In the genomic region with DNA sequence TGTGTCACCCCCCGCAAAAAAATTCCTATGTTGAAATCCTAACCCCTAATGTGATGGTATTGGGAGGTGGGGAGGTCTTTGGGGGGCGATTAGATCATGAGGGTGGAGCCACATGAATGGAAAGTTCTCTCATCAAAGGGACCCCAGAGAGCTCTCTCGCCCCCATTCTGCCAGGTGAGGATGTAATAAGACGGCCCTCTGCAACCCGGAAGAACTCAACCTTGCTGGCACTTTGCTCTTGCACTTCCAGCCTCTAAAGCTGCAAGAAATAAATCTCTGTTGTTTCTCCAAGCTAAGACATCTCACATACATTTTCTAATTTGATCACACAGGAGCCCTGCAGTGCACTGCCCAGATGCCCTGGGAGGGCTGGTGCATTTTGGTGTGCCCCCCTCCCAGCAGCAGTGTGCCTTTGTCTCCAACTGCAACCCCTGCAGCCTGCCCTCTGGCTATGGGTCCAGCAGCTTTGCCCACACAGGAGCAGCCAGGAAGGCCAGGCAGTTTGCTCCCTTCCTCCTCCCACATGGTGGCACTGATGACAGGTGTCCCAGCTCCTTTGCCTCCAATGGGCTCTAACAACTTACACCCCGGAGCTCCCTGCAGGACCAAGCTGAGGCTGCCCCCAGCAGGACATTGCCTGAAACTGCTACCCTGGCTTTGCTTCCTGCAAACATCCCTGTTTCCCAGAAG, we compare ENCODE assay signal across 9 cellular contexts. TPM values are rescaled to one million over a fixed set of nuclear protein-coding genes. Genes with fewer than 3 reads are reported as not detected.
A peak's percentile ranks its signal among the peaks of the same experiment; 100 is the strongest.
DNase-seq lines count a peak whose midpoint lies in the region; ATAC-seq and TF ChIP-seq lines count a peak whose summit lies in the region.
"Had no signal": no experiment of that assay in that cellular context is flagged by ENCODE, and none has a peak within 500 bp of the region (broad histone marks: within the 10 kb centered on the region; RNA-seq: fewer than 3 reads in every experiment).

No MANE protein-coding gene starts in this region.

- no peak overlapping the region for H3K4me3 Mint-ChIP-seq in activated naive CD4-positive, alpha-beta T cell treated with anti-CD3 and anti-CD28 coated beads, Interleukin-2, amount 10 ng/mL, durations not matched to agents 7 days and 5 days
- H3K4me3 Mint-ChIP-seq in progenitor cell of endocrine pancreas (ENCODE audit: low read depth) = no peak overlapping the region
- H3K4me3 Mint-ChIP-seq: activated naive CD4-positive, alpha-beta T cell treated with anti-CD3 and anti-CD28 coated beads, Interleukin-2, amount 50 U/mL, for 24 hours had no signal

- no peak overlapping the region for H3K27ac Mint-ChIP-seq in activated naive CD4-positive, alpha-beta T cell treated with anti-CD3 and anti-CD28 coated beads, Interleukin-2, amount 10 ng/mL, durations not matched to agents 7 days and 5 days
- no peak overlapping the region for H3K27ac Mint-ChIP-seq in progenitor cell of endocrine pancreas
- H3K27ac Mint-ChIP-seq: activated naive CD4-positive, alpha-beta T cell treated with anti-CD3 and anti-CD28 coated beads, Interleukin-2, amount 50 U/mL, for 24 hours had no signal

- no peaks in the 10 kb centered on the region for H3K36me3 Mint-ChIP-seq in activated naive CD4-positive, alpha-beta T cell treated with anti-CD3 and anti-CD28 coated beads, Interleukin-2, amount 10 ng/mL, durations not matched to agents 7 days and 5 days
- no peaks in the 10 kb centered on the region for H3K36me3 Mint-ChIP-seq in progenitor cell of endocrine pancreas (ENCODE audit: insufficient read depth)
- H3K36me3 Mint-ChIP-seq: activated naive CD4-positive, alpha-beta T cell treated with anti-CD3 and anti-CD28 coated beads, Interleukin-2, amount 50 U/mL, for 24 hours had no signal

- CTCF ChIA-PET in activated naive CD4-positive, alpha-beta T cell treated with anti-CD3 and anti-CD28 coated beads, Interleukin-2, amount 10 ng/mL, durations not matched to agents 7 days and 5 days (lab: Charles Lee) = interaction anchor here (0.6 to 10.8 kb wide), 12 partner anchors 8 to 325 kb away, joined by 3 to 98 read pairs (median 4); no protein-coding TSS in a partner anchor

- no peaks in the 10 kb centered on the region for H3K27me3 ChIP-seq in effector memory CD4-positive, alpha-beta T cell (replicated peaks; ENCODE audit: control insufficient read depth, insufficient read depth, low read length, poor library complexity, severe bottlenecking)

- no peaks in the 10 kb centered on the region for H3K36me3 ChIP-seq in effector memory CD4-positive, alpha-beta T cell (ENCODE audit: control insufficient read depth, insufficient read depth, low read length)

- H3K4me1 Mint-ChIP-seq in activated naive CD4-positive, alpha-beta T cell treated with anti-CD3 and anti-CD28 coated beads, Interleukin-2, amount 10 ng/mL, durations not matched to agents 7 days and 5 days = no peaks in the 10 kb centered on the region
- H3K4me1 Mint-ChIP-seq in progenitor cell of endocrine pancreas (ENCODE audit: low read depth) = peaks cover 25% of the 10 kb centered on the region

- no peaks in the 10 kb centered on the region for H3K4me1 ChIP-seq in effector memory CD4-positive, alpha-beta T cell (ENCODE audit: control insufficient read depth, insufficient read depth, low read length, poor library complexity, severe bottlenecking)

- H3K27me3 Mint-ChIP-seq in activated naive CD4-positive, alpha-beta T cell treated with anti-CD3 and anti-CD28 coated beads, Interleukin-2, amount 10 ng/mL, durations not matched to agents 7 days and 5 days = peaks cover 5% of the 10 kb centered on the region
- no peaks in the 10 kb centered on the region for H3K27me3 Mint-ChIP-seq in progenitor cell of endocrine pancreas
- H3K27me3 Mint-ChIP-seq: activated naive CD4-positive, alpha-beta T cell treated with anti-CD3 and anti-CD28 coated beads, Interleukin-2, amount 50 U/mL, for 24 hours had no signal

- H3K9me3 Mint-ChIP-seq in activated naive CD4-positive, alpha-beta T cell treated with anti-CD3 and anti-CD28 coated beads, Interleukin-2, amount 10 ng/mL, durations not matched to agents 7 days and 5 days = no peaks in the 10 kb centered on the region
- H3K9me3 Mint-ChIP-seq in progenitor cell of endocrine pancreas (ENCODE audit: low read depth) = no peaks in the 10 kb centered on the region
- H3K9me3 Mint-ChIP-seq: activated naive CD4-positive, alpha-beta T cell treated with anti-CD3 and anti-CD28 coated beads, Interleukin-2, amount 50 U/mL, for 24 hours had no signal

- ATAC-seq in GM21825 (IDR thresholded peaks at IDR 0.05; ENCODE audit: unreplicated experiment) = no peak

- peak; percentile 92 for TF ChIP-seq CTCF in foreskin fibroblast (IDR thresholded peaks at IDR 0.05; ENCODE audit: low read depth, low read length)
- peak; percentile 61 for TF ChIP-seq CTCF in progenitor cell of endocrine pancreas (IDR thresholded peaks at IDR 0.05; ENCODE audit: unreplicated experiment)

- peak; percentile 32 for DNase-seq in activated naive CD4-positive, alpha-beta T cell treated with anti-CD3 and anti-CD28 coated beads, Interleukin-2, amount 10 ng/mL, durations not matched to agents 7 days and 5 days
- DNase-seq in activated naive CD4-positive, alpha-beta T cell treated with anti-CD3 and anti-CD28 coated beads, Interleukin-2, amount 50 U/mL, for 16 hours = no peak
- DNase-seq in NCI-H128 (lab: John Stamatoyannopoulos, UW; ENCODE audit: unreplicated experiment) = peak; percentile 67
- peak; percentile 75 for DNase-seq in SW480 (ENCODE audit: low spot score)
- peak; percentile 62 to 87 for DNase-seq in foreskin fibroblast
- peak; percentile 22 for DNase-seq in progenitor cell of endocrine pancreas (ENCODE audit: low spot score, unreplicated experiment)
- no peak for DNase-seq in effector memory CD4-positive, alpha-beta T cell

- no peaks in the 10 kb centered on the region for H3K9me3 ChIP-seq in effector memory CD4-positive, alpha-beta T cell (ENCODE audit: control insufficient read depth, low read length)

- H3K4me3 ChIP-seq in foreskin fibroblast (ENCODE audit: low read depth in 1 of 2, low read length in 2 of 2) = no peak overlapping the region
- no peak overlapping the region for H3K4me3 ChIP-seq in effector memory CD4-positive, alpha-beta T cell (ENCODE audit: insufficient read depth, low read depth, low read length, poor library complexity, severe bottlenecking)

- no peak overlapping the region for H3K27ac ChIP-seq in effector memory CD4-positive, alpha-beta T cell (ENCODE audit: insufficient read depth, low read length, poor library complexity, severe bottlenecking)

RNA-seq across cellular contexts. Expression of a gene that starts 59.3 kb away (rescaled TPM):
- total RNA-seq in progenitor cell of endocrine pancreas = 49.6 and 58.3 TPM in 2 replicates

Comparison
In these comparisons a context has a peak if more than half of its experiments do, and no peak if none do; other contexts are left out.
1. DNase-seq: peak in activated naive CD4-positive, alpha-beta T cell treated with anti-CD3 and anti-CD28 coated beads, Interleukin-2, amount 10 ng/mL, durations not matched to agents 7 days and 5 days (single experiment), NCI-H128 (single experiment), SW480 (single experiment), foreskin fibroblast (2 of 2) and progenitor cell of endocrine pancreas (single experiment); none in activated naive CD4-positive, alpha-beta T cell treated with anti-CD3 and anti-CD28 coated beads, Interleukin-2, amount 50 U/mL, for 16 hours (single experiment) and effector memory CD4-positive, alpha-beta T cell (0 of 3).